ENCODE assay signal across 22 cellular contexts in the genomic region with DNA sequence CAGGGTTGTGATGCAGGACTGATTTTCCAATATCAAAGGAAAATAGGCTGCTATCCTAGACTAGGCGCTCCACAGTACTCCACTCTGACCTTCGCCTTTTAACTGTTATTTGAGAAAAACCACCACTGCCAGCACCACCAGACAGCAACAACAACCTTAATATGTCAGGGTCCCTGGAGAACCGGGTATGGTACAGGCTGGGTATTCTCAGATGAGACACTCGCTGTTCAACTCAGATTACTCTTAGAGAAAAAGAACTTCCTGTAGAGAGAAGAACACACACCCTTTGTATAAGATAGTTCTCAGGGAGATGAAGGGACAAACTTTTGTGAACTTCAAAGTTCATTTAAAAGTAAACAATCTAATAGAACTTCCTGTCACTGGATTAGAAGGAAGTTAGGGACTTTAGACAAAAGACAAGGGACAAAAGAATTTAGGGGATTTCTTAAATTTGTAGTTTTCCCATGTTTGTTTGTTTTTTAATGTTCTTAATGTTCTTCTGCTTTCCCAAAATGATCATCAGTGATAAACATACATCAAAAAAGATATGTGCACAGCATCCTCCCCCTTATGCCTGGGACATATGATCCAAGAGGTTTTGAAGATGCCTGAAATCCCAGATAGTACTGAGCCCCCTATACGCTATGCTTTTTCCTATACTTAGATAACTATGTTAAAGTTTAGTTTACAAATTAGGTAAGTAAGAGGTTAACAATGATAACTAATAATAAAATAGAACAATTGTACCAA. TPM values are rescaled to one million over a fixed set of nuclear protein-coding genes. Genes with fewer than 3 reads are reported as not detected.
DNase-seq lines count a peak whose midpoint lies in the region; FAIRE-seq and TF ChIP-seq lines count a peak whose summit lies in the region.
"Had no signal": no experiment of that assay in that cellular context is flagged by ENCODE, and none has a peak within 500 bp of the region (broad histone marks: within the 10 kb centered on the region; RNA-seq: fewer than 3 reads in every experiment).

No MANE protein-coding gene starts in this region.

- H3K9ac ChIP-seq in liver (ENCODE audit: low read depth in 1 of 2, low read length in 2 of 2) (no peak overlapping the region), neuronal stem cell (ENCODE audit: low read depth, low read length, poor library complexity) (no peak overlapping the region), mesendoderm (ENCODE audit: low read length) (no peak overlapping the region)

- H3K23ac ChIP-seq in neuronal stem cell (ENCODE audit: low read depth, low read length, poor library complexity) (no peak overlapping the region), mesendoderm (ENCODE audit: low read length) (no peak overlapping the region)

- no peak overlapping the region for H2BK5ac ChIP-seq in neuronal stem cell (ENCODE audit: low read length)
- H2BK5ac ChIP-seq in mesendoderm (ENCODE audit: low read length) = no peak overlapping the region

- peak overlapping the region; percentile 50 for H2AFZ ChIP-seq in neuronal stem cell (ENCODE audit: low read length)

- H3K4me3 ChIP-seq in bronchial epithelial cell (ENCODE audit: low read depth, low read length) = no peak overlapping the region
- peak overlapping the region in 1 of 3 donors; percentile 0 for H3K4me3 ChIP-seq in liver (ENCODE audit: low read depth in 1 of 3, low read length in 3 of 3)
- no peak overlapping the region for H3K4me3 ChIP-seq in neuronal stem cell (ENCODE audit: low read length in 2 of 2)
- no peak overlapping the region for H3K4me3 ChIP-seq in testis
- no peak overlapping the region for H3K4me3 ChIP-seq in HAP-1
- H3K4me3 ChIP-seq in mesendoderm (ENCODE audit: low read length) = no peak overlapping the region

- no peak overlapping the region for H4K5ac ChIP-seq in mesendoderm (ENCODE audit: low read length)

- H3K4me1 ChIP-seq in liver (ENCODE audit: control insufficient read depth in 4 of 4, insufficient read depth in 4 of 4, low read length in 3 of 4) (peaks cover 4 to 17% (median 11%) of the 10 kb centered on the region in 4 donors), neuronal stem cell (ENCODE audit: control insufficient read depth in 2 of 2, insufficient read depth in 1 of 2, low read depth in 1 of 2, low read length in 2 of 2) (no peaks in the 10 kb centered on the region), testis (no peaks in the 10 kb centered on the region), HAP-1 (no peaks in the 10 kb centered on the region), mesendoderm (ENCODE audit: control insufficient read depth, low read depth, low read length) (no peaks in the 10 kb centered on the region)
- H3K4me1 ChIP-seq: BE2C had no signal

- no peak overlapping the region for H2BK12ac ChIP-seq in neuronal stem cell (ENCODE audit: low read length)

- no peak overlapping the region for H3K14ac ChIP-seq in neuronal stem cell (ENCODE audit: low read length)

- H4K91ac ChIP-seq in neuronal stem cell (ENCODE audit: low read depth, low read length, poor library complexity) = no peak overlapping the region

- H2AK5ac ChIP-seq in neuronal stem cell (ENCODE audit: low read depth, low read length) (no peak overlapping the region), mesendoderm (ENCODE audit: low read length) (no peak overlapping the region)

- TF ChIP-seq CTCF in bronchial epithelial cell (IDR thresholded peaks at IDR 0.05; ENCODE audit: insufficient read depth, low read length, severe bottlenecking) (no peak), liver (IDR thresholded peaks at IDR 0.05; ENCODE audit: low read depth, low read length, missing input control) (no peak), testis (IDR thresholded peaks at IDR 0.05) (no peak)

- H2BK120ac ChIP-seq in neuronal stem cell (ENCODE audit: low read depth, low read length) (no peak overlapping the region), mesendoderm (ENCODE audit: low read depth, low read length) (no peak overlapping the region)

- H3K27me3 ChIP-seq in bronchial epithelial cell (ENCODE audit: control insufficient read depth, insufficient read depth, low read length) = no peaks in the 10 kb centered on the region
- no peaks in the 10 kb centered on the region for H3K27me3 ChIP-seq in liver (ENCODE audit: control insufficient read depth in 4 of 4, insufficient read depth in 4 of 4, low read length in 3 of 4)
- no peaks in the 10 kb centered on the region for H3K27me3 ChIP-seq in neuronal stem cell (ENCODE audit: control insufficient read depth in 3 of 3, insufficient read depth in 3 of 3, low read depth in 1 of 3, low read length in 3 of 3)
- no peaks in the 10 kb centered on the region for H3K27me3 ChIP-seq in testis
- H3K27me3 ChIP-seq in HAP-1 (ENCODE audit: low read depth) = no peaks in the 10 kb centered on the region; the same call in 1 of the 2 replicates
- no peaks in the 10 kb centered on the region for H3K27me3 ChIP-seq in mesendoderm (ENCODE audit: insufficient read depth, low read length, poor library complexity)
- H3K27me3 ChIP-seq: BE2C had no signal

- 40% methylated on average over 5 of the region's 5 CpGs for WGBS in liver
- no CpG with 5 or more reads among the region's 5 CpGs for WGBS in neuronal stem cell (ENCODE audit: extremely low coverage in 2 of 2, insufficient read length in 2 of 2, insufficient replicate concordance in 1 of 2), 2 donors
- 61 to 74% methylated on average over 5 of the region's 5 CpGs for WGBS in testis, 2 donors
- WGBS in mesendoderm (ENCODE audit: extremely low coverage, insufficient coverage, low lambda C conversion rate) = no CpG with 5 or more reads among the region's 5 CpGs

- H3K27ac ChIP-seq in liver (ENCODE audit: low read depth in 1 of 2, low read length in 2 of 2) (peak overlapping the region; percentile 55 to 72), neuronal stem cell (replicated peaks; ENCODE audit: low read length) (no peak overlapping the region), testis (no peak overlapping the region), mesendoderm (ENCODE audit: low read depth, low read length) (no peak overlapping the region)
- H3K27ac ChIP-seq: 22Rv1, HL-60 had no signal

- peak; percentile 23 for FAIRE-seq in bronchial epithelial cell (lab: Jason Lieb, UNC)
- FAIRE-seq: G401.6 had no signal

- in situ Hi-C loops in HAP-1 (cut with MboI; ENCODE audit: low sequenced_read_pairs) = no loop called here

- TF ChIP-seq POLR2A in testis (IDR thresholded peaks at IDR 0.05) = no peak

- H3K79me1 ChIP-seq in neuronal stem cell (ENCODE audit: low read depth, low read length) (no peaks in the 10 kb centered on the region), mesendoderm (ENCODE audit: low read length) (no peaks in the 10 kb centered on the region)

- H2BK15ac ChIP-seq in neuronal stem cell (ENCODE audit: low read length) (no peak overlapping the region), mesendoderm (replicated peaks; ENCODE audit: low read depth) (no peak overlapping the region)

- intact Hi-C loops in testis (cut with DNase I; ENCODE audit: low total_unique reads) = no loop called here

- TF ChIP-seq RAD21 in liver (IDR thresholded peaks at IDR 0.05) = peak in 1 of 2 donors; percentile 16

- H3K4me2 ChIP-seq in neuronal stem cell (ENCODE audit: insufficient read depth, low read length, poor library complexity, severe bottlenecking) (no peak overlapping the region), mesendoderm (ENCODE audit: low read length) (no peak overlapping the region)

- H3K4ac ChIP-seq in neuronal stem cell (ENCODE audit: low read length) (no peak overlapping the region), mesendoderm (ENCODE audit: low read depth, low read length) (no peak overlapping the region)

- H3K56ac ChIP-seq in mesendoderm (ENCODE audit: low read length) = no peak overlapping the region

- no peak overlapping the region for H3K18ac ChIP-seq in neuronal stem cell (ENCODE audit: low read length)
- H3K18ac ChIP-seq in mesendoderm (ENCODE audit: low read length) = no peak overlapping the region

- no peaks in the 10 kb centered on the region for H3K79me2 ChIP-seq in mesendoderm (ENCODE audit: control insufficient read depth, insufficient read depth, low read length)

- H3K36me3 ChIP-seq in bronchial epithelial cell (ENCODE audit: control insufficient read depth, insufficient read depth, low read length) (no peaks in the 10 kb centered on the region), liver (ENCODE audit: control insufficient read depth in 4 of 4, insufficient read depth in 3 of 4, low read depth in 1 of 4, low read length in 3 of 4) (no peaks in the 10 kb centered on the region), neuronal stem cell (replicated peaks in 1 of 2; ENCODE audit: control insufficient read depth in 2 of 2, insufficient read depth in 2 of 2, low read length in 2 of 2) (no peaks in the 10 kb centered on the region), testis (ENCODE audit: low read depth, missing control alignments) (no peaks in the 10 kb centered on the region), HAP-1 (replicated peaks) (no peaks in the 10 kb centered on the region), mesendoderm (ENCODE audit: control insufficient read depth, insufficient read depth, low read length) (no peaks in the 10 kb centered on the region)
- H3K36me3 ChIP-seq: BE2C had no signal

- H3K9me3 ChIP-seq in liver (ENCODE audit: control insufficient read depth in 4 of 4, low read length in 3 of 4) = no peaks in the 10 kb centered on the region
- H3K9me3 ChIP-seq in neuronal stem cell (replicated peaks in 1 of 2; ENCODE audit: control insufficient read depth in 2 of 2, insufficient read depth in 1 of 2, low read depth in 1 of 2, low read length in 2 of 2) = no peaks in the 10 kb centered on the region
- H3K9me3 ChIP-seq in testis = no peaks in the 10 kb centered on the region
- no peaks in the 10 kb centered on the region for H3K9me3 ChIP-seq in HAP-1
- H3K9me3 ChIP-seq: BE2C had no signal

- H4K8ac ChIP-seq in neuronal stem cell (ENCODE audit: low read depth, low read length) (no peak overlapping the region), mesendoderm (ENCODE audit: low read depth, low read length) (no peak overlapping the region)

- DNase-seq in COLO829 (ENCODE audit: low spot score) = peak; percentile 94
- DNase-seq in bronchial epithelial cell (ENCODE audit: low read depth) = no peak
- DNase-seq in neuronal stem cell (ENCODE audit: low spot score) = no peak
- no peak for DNase-seq in testis
- DNase-seq in HAP-1 (ENCODE audit: low spot score in 2 of 2) = no peak
- no peak for DNase-seq in mesendoderm
- DNase-seq in NCI-H2029 treated with DMSO at 0.1 percent for 48 hours (lab: John Stamatoyannopoulos, UW) = no peak
- DNase-seq: BE2C; CD4-positive, alpha-beta T cell; DMS79 treated with DMSO at 0.1 percent for 48 hours; HCEC 1CT; NCI-H187; NCI-H2171; NCI-H446; NCI-H69; NK-92 treated with Interleukin-12 subunit alpha and Interleukin-12 subunit beta, amount 100 ng/mL, for 24 hours; RPMI8226 had no signal

RNA-seq across cellular contexts. Expression of a gene that starts 41.3 kb away (rescaled TPM):
- total RNA-seq in bronchial epithelial cell (2.1 and 2.7 TPM in 2 replicates), liver (10 to 100 TPM in 1 of 2 donors, 1 to 10 TPM in 1; 5.4 to 16.9 TPM), testis (10 to 100 TPM; 16.4 to 26.2 TPM)
- polyA plus RNA-seq in liver (10 to 100 TPM in 1 of 2 donors, 1 to 10 TPM in 1; 5.6 to 21.7 TPM), testis (ENCODE audit: insufficient read depth, low read depth, low replicate concordance) (98.9 TPM)
- 2.6 TPM for polyA plus RNA-seq in neuronal stem cell (2013, experiment 1 of 2)
- 2.9 TPM for polyA plus RNA-seq in neuronal stem cell (2013, experiment 2 of 2)
- 3.0 TPM for polyA plus RNA-seq in mesendoderm (2013, experiment 1 of 2)
- 2.5 TPM for polyA plus RNA-seq in mesendoderm (2013, experiment 2 of 2)
- total RNA-seq: CD4-positive, alpha-beta T cell; OCI-LY7 had no signal

RNA-seq across cellular contexts. Expression of a gene that starts 52.8 kb away (rescaled TPM):
- total RNA-seq in bronchial epithelial cell (106 and 132 TPM in 2 replicates), liver (100 to 1,000 TPM in 1 of 2 donors, 10 to 100 TPM in 1; 65.3 to 145 TPM), testis (100 to 1,000 TPM; 179 to 190 TPM)
- polyA plus RNA-seq in liver (10 to 100 TPM; 31.2 to 44.9 TPM), testis (ENCODE audit: insufficient read depth, low read depth, low replicate concordance) (93.3 TPM)
- 17.1 TPM for polyA plus RNA-seq in neuronal stem cell (2013, experiment 1 of 2)
- 18.2 TPM for polyA plus RNA-seq in neuronal stem cell (2013, experiment 2 of 2)
- 7.4 TPM for polyA plus RNA-seq in mesendoderm (2013, experiment 1 of 2)
- polyA plus RNA-seq in mesendoderm (2013, experiment 2 of 2) = 6.5 TPM

Comparison
In these comparisons a context has a peak if more than half of its experiments do, and no peak if none do; other contexts are left out.
1. H3K27ac ChIP-seq: peak in liver (2 of 2); none in neuronal stem cell (single experiment), testis (0 of 2) and mesendoderm (single experiment).